Comparison of ENCODE assay signal across 28 cellular contexts in genomic region chr1:233957691-233958090, GRCh38. TPM values are rescaled to one million over a fixed set of nuclear protein-coding genes. Genes with fewer than 3 reads are reported as not detected.
"Had no signal": no experiment of that assay in that cellular context is flagged by ENCODE, and none has a peak within 500 bp of the region (broad histone marks: within the 10 kb centered on the region; RNA-seq: fewer than 3 reads in every experiment).

No MANE protein-coding gene starts in this region.

- ATAC-seq: stimulated activated effector memory CD8-positive, alpha-beta T cell treated with anti-CD3 and anti-CD28 coated beads, Interleukin-12 subunit alpha, Interleukin-12 subunit beta, amount 100 ng/mL, for 72 hours; stimulated activated memory B cell treated with anti-CD40 and anti-IgM and Interleukin-4, amounts not matched to agents 10 μg/mL and 1 μg/mL and 100 μg/mL, for 72 hours; stimulated activated naive B cell treated with anti-CD40 and anti-IgM and Interleukin-4, amounts not matched to agents 10 μg/mL and 1 μg/mL and 100 μg/mL, for 72 hours; stimulated activated naive CD8-positive, alpha-beta T cell treated with anti-CD3 and anti-CD28 coated beads, Interleukin-15, amount 100 ng/mL, for 72 hours; stimulated activated naive CD8-positive, alpha-beta T cell treated with anti-CD3 and anti-CD28 coated beads, Interleukin-15, Interleukin-2, amounts not matched to agents 100 U/mL and 50 U/mL, for 24 hours; upper lobe of right lung had no signal

- DNase-seq: stimulated activated CD4-positive, alpha-beta T cell treated with anti-CD3 and anti-CD28 coated beads, Interleukin-2, amount 100 ng/mL, for 48 hours; stimulated activated CD4-positive, alpha-beta T cell treated with anti-CD3 and anti-CD28 coated beads, Interleukin-4, amount 100 ng/mL, for 1 hour; stimulated activated CD4-positive, alpha-beta T cell treated with anti-CD3 and anti-CD28 coated beads, Interleukin-4, amount 100 ng/mL, for 24 hours; stimulated activated CD4-positive, alpha-beta T cell treated with anti-CD3 and anti-CD28 coated beads, Interleukin-4, amount 100 ng/mL, for 4 hours; stimulated activated CD8-positive, alpha-beta memory T cell treated with anti-CD3 and anti-CD28 coated beads, Interleukin-4, amount 100 ng/mL, for 48 hours; stimulated activated naive B cell treated with anti-CD40 and anti-IgM and Interleukin-4, amounts not matched to agents 10 μg/mL and 1 μg/mL and 100 μg/mL, for 72 hours; stimulated activated naive CD4-positive, alpha-beta T cell treated with Interleukin-2 at 50 U/mL for 16 hours; stimulated activated naive CD8-positive, alpha-beta T cell treated with anti-CD3 and anti-CD28 coated beads, Interleukin-15, amount 100 ng/mL, for 72 hours; stimulated activated naive CD8-positive, alpha-beta T cell treated with anti-CD3 and anti-CD28 coated beads, Interleukin-15, Interleukin-2, amounts not matched to agents 100 U/mL and 50 U/mL, for 24 hours; stomach; substantia nigra; testis; thyroid gland; tibial artery; transverse colon; trophoblast cell; upper lobe of left lung; upper lobe of right lung; uterus had no signal

- FAIRE-seq: urothelium cell line had no signal

- H3K4me3 Mint-ChIP-seq: stimulated activated effector memory CD8-positive, alpha-beta T cell treated with anti-CD3 and anti-CD28 coated beads, Interleukin-12 subunit alpha, Interleukin-12 subunit beta, amount 100 ng/mL, for 72 hours; stimulated activated memory B cell treated with anti-CD40 and anti-IgM and Interleukin-4, amounts not matched to agents 10 μg/mL and 1 μg/mL and 100 μg/mL, for 72 hours; stimulated activated naive B cell treated with anti-CD40 and anti-IgM and Interleukin-4, amounts not matched to agents 10 μg/mL and 1 μg/mL and 100 μg/mL, for 72 hours; stimulated activated naive CD8-positive, alpha-beta T cell treated with anti-CD3 and anti-CD28 coated beads, Interleukin-15, amount 100 ng/mL, for 72 hours; stimulated activated naive CD8-positive, alpha-beta T cell treated with anti-CD3 and anti-CD28 coated beads, Interleukin-15, Interleukin-2, amounts not matched to agents 100 ng/mL and 50 ng/mL, for 24 hours; type B pancreatic cell had no signal

- H3K27ac Mint-ChIP-seq: stimulated activated effector memory CD8-positive, alpha-beta T cell treated with anti-CD3 and anti-CD28 coated beads, Interleukin-12 subunit alpha, Interleukin-12 subunit beta, amount 100 ng/mL, for 72 hours; stimulated activated memory B cell treated with anti-CD40 and anti-IgM and Interleukin-4, amounts not matched to agents 10 μg/mL and 1 μg/mL and 100 μg/mL, for 72 hours; stimulated activated naive B cell treated with anti-CD40 and anti-IgM and Interleukin-4, amounts not matched to agents 10 μg/mL and 1 μg/mL and 100 μg/mL, for 72 hours; stimulated activated naive CD8-positive, alpha-beta T cell treated with anti-CD3 and anti-CD28 coated beads, Interleukin-15, amount 100 ng/mL, for 72 hours; stimulated activated naive CD8-positive, alpha-beta T cell treated with anti-CD3 and anti-CD28 coated beads, Interleukin-15, Interleukin-2, amounts not matched to agents 100 ng/mL and 50 ng/mL, for 24 hours; type B pancreatic cell had no signal

- H3K27me3 Mint-ChIP-seq: stimulated activated memory B cell treated with anti-CD40 and anti-IgM and Interleukin-4, amounts not matched to agents 10 μg/mL and 1 μg/mL and 100 μg/mL, for 72 hours; stimulated activated naive B cell treated with anti-CD40 and anti-IgM and Interleukin-4, amounts not matched to agents 10 μg/mL and 1 μg/mL and 100 μg/mL, for 72 hours had no signal

- H3K4me3 ChIP-seq: stomach, suprapubic skin, testis, thoracic aorta, thyroid gland, tibial artery, tibial nerve, transverse colon, upper lobe of left lung, upper lobe of right lung, uterus, vagina had no signal

- H3K9me3 Mint-ChIP-seq: type B pancreatic cell had no signal

- H3K36me3 ChIP-seq: stomach, suprapubic skin, thoracic aorta, thyroid gland, tibial artery, tibial nerve, transverse colon, upper lobe of left lung, upper lobe of right lung, uterus, vagina had no signal

- H3K27me3 ChIP-seq: stomach, suprapubic skin, testis, thyroid gland, tibial artery, tibial nerve, transverse colon, upper lobe of left lung, upper lobe of right lung, uterus, vagina had no signal

- H3K4me1 Mint-ChIP-seq: stimulated activated effector memory CD8-positive, alpha-beta T cell treated with anti-CD3 and anti-CD28 coated beads, Interleukin-12 subunit alpha, Interleukin-12 subunit beta, amount 100 ng/mL, for 72 hours; stimulated activated memory B cell treated with anti-CD40 and anti-IgM and Interleukin-4, amounts not matched to agents 10 μg/mL and 1 μg/mL and 100 μg/mL, for 72 hours; stimulated activated naive B cell treated with anti-CD40 and anti-IgM and Interleukin-4, amounts not matched to agents 10 μg/mL and 1 μg/mL and 100 μg/mL, for 72 hours; stimulated activated naive CD8-positive, alpha-beta T cell treated with anti-CD3 and anti-CD28 coated beads, Interleukin-15, amount 100 ng/mL, for 72 hours had no signal

- H3K4me1 ChIP-seq: stomach, suprapubic skin, testis, thyroid gland, tibial artery, tibial nerve, transverse colon, upper lobe of left lung, upper lobe of right lung, uterus, vagina had no signal

- H3K27ac ChIP-seq: stomach, suprapubic skin, testis, thoracic aorta, thyroid gland, tibial artery, tibial nerve, transverse colon, upper lobe of left lung, upper lobe of right lung, uterus, vagina had no signal

- H3K36me3 Mint-ChIP-seq: stimulated activated effector memory CD8-positive, alpha-beta T cell treated with anti-CD3 and anti-CD28 coated beads, Interleukin-12 subunit alpha, Interleukin-12 subunit beta, amount 100 ng/mL, for 72 hours; stimulated activated memory B cell treated with anti-CD40 and anti-IgM and Interleukin-4, amounts not matched to agents 10 μg/mL and 1 μg/mL and 100 μg/mL, for 72 hours; stimulated activated naive B cell treated with anti-CD40 and anti-IgM and Interleukin-4, amounts not matched to agents 10 μg/mL and 1 μg/mL and 100 μg/mL, for 72 hours; type B pancreatic cell had no signal

- H3K9me3 ChIP-seq: testis, thyroid gland, upper lobe of right lung, uterus, vagina had no signal

RNA-seq across cellular contexts. Expression of gene SLC35F3, which starts 53.2 kb away (rescaled TPM):
- total RNA-seq: thoracic aorta, transverse colon had no signal
